In the genomic region with DNA sequence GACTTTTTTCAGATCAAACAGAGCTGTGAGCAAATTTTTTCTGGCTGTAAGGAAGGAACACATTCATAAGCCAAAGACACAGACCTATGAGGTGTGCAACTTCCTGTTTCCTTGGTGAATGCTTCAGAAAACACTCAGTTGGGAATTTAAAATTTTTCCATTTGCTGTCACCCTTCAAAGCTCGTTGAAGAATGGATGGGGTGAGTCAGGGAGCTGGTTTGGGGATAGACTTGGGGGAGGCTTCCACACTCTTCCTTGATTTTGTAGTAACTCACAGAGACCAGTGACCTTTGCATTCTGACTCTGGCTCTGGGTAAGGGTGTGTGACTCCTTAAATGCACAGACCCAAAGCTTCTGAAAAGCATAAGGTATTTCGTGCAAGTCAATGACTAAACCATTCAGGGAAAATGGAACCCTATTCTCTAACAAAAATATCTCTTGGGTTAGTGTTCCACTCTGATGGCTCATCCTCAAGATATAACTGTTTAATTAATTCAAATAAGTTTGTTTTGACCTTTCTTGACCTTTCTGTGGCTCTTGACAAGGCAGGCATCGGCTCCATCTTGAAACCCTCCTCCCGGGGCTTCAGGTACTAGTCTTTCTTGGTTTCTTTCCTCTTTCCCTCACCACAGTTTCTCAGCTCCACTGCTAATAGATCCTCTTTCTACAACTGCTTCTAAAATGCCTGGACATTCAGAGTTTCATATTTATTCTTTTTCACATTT, we compare ENCODE assay signal across 17 cellular contexts.
DNase-seq lines count a peak whose midpoint lies in the region; ATAC-seq lines count a peak whose summit lies in the region.
"Had no signal": no experiment of that assay in that cellular context is flagged by ENCODE, and none has a peak within 500 bp of the region (broad histone marks: within the 10 kb centered on the region; RNA-seq: fewer than 3 reads in every experiment).

No MANE protein-coding gene starts in this region.

- H3K9me3 ChIP-seq in mesenchymal stem cell (ENCODE audit: control insufficient read depth, low read length): no peaks in the 10 kb centered on the region

- no peaks in the 10 kb centered on the region for H3K79me1 ChIP-seq in mesenchymal stem cell (replicated peaks; ENCODE audit: low read length, poor library complexity, severe bottlenecking)

- H3K4me1 ChIP-seq in mesenchymal stem cell (ENCODE audit: control insufficient read depth, insufficient read depth, low read depth, low read length): no peaks in the 10 kb centered on the region

- no peak overlapping the region for H2AK5ac ChIP-seq in mesenchymal stem cell (ENCODE audit: low read length, severe bottlenecking)

- peak overlapping the region; percentile 1 for H3K9ac ChIP-seq in mesenchymal stem cell (ENCODE audit: low read length)

- no peak overlapping the region for H4K8ac ChIP-seq in mesenchymal stem cell (ENCODE audit: low read length)

- DNase-seq in amniotic epithelial cell (ENCODE audit: low read depth) (peak; percentile 70), mesenchymal stem cell (no peak), OCI-M1 (lab: John Stamatoyannopoulos, UW) (no peak)
- DNase-seq in stimulated activated naive CD4-positive, alpha-beta T cell treated with Interleukin-2 at 50 U/mL for 16 hours (lab: John Stamatoyannopoulos, UW): no peak
- DNase-seq: activated CD8-positive, alpha-beta memory T cell treated with anti-CD3 and anti-CD28 coated beads, Interleukin-2, amount 10 ng/mL, durations not matched to agents 7 days and 5 days; CD4-positive, alpha-beta T cell; cortex of kidney; GF-D8; islet precursor cell; NCI-H146; NCI-H526 treated with DMSO at 0.1 percent for 48 hours; Right ventricle myocardium superior; stimulated activated CD4-positive, alpha-beta T cell treated with anti-CD3 and anti-CD28 coated beads, Interleukin-4, amount 100 ng/mL, for 1 hour; WERI-Rb-1 had no signal

- H3K18ac ChIP-seq in mesenchymal stem cell (ENCODE audit: low read depth in 1 of 2, low read length in 2 of 2): no peak overlapping the region

- no peak overlapping the region for H2AFZ ChIP-seq in mesenchymal stem cell (ENCODE audit: low read depth, low read length)

- no peak overlapping the region for H4K91ac ChIP-seq in mesenchymal stem cell (ENCODE audit: low read length)

- H3K4ac ChIP-seq in mesenchymal stem cell (ENCODE audit: low read depth in 1 of 2, low read length in 2 of 2): no peak overlapping the region

- H2BK15ac ChIP-seq in mesenchymal stem cell (ENCODE audit: low read depth, poor library complexity, severe bottlenecking): no peak overlapping the region

- no peaks in the 10 kb centered on the region for H3K27me3 ChIP-seq in mesenchymal stem cell (ENCODE audit: control insufficient read depth in 1 of 2, insufficient read depth in 1 of 2, low read length in 2 of 2)

- no peak overlapping the region for H2BK12ac ChIP-seq in mesenchymal stem cell (ENCODE audit: low read length in 2 of 2)

- no peak overlapping the region for H3K27ac ChIP-seq in mesenchymal stem cell (ENCODE audit: low read length, poor library complexity, severe bottlenecking)
- H3K27ac ChIP-seq: WERI-Rb-1 had no signal

- H2BK120ac ChIP-seq in mesenchymal stem cell (ENCODE audit: low read depth, low read length): no peak overlapping the region

- no peak overlapping the region for H2BK5ac ChIP-seq in mesenchymal stem cell (ENCODE audit: low read depth, low read length, poor library complexity, severe bottlenecking)

- H3K4me3 ChIP-seq in mesenchymal stem cell (ENCODE audit: insufficient read depth in 1 of 2, low read depth in 1 of 2, low read length in 2 of 2): no peak overlapping the region

- H3K36me3 ChIP-seq in mesenchymal stem cell (ENCODE audit: control insufficient read depth in 1 of 2, insufficient read depth in 2 of 2, low read depth in 1 of 2, low read length in 2 of 2): no peaks in the 10 kb centered on the region
- H3K36me3 ChIP-seq: WERI-Rb-1 had no signal

- ATAC-seq in GM18868 (IDR thresholded peaks at IDR 0.05; ENCODE audit: unreplicated experiment): peak; percentile 46
- peak; percentile 56 for ATAC-seq in HG03520 (IDR thresholded peaks at IDR 0.05; ENCODE audit: unreplicated experiment)
- ATAC-seq in HG03565 (IDR thresholded peaks at IDR 0.05; ENCODE audit: unreplicated experiment): no peak
- ATAC-seq: activated CD8-positive, alpha-beta memory T cell treated with anti-CD3 and anti-CD28 coated beads, Interleukin-2, amount 10 ng/mL, durations not matched to agents 7 days and 5 days had no signal

- H3K14ac ChIP-seq in mesenchymal stem cell (ENCODE audit: low read length in 2 of 2): no peak overlapping the region

- H3K4me2 ChIP-seq in mesenchymal stem cell (ENCODE audit: low read length, poor library complexity, severe bottlenecking): no peak overlapping the region

- no peak overlapping the region for H3K23ac ChIP-seq in mesenchymal stem cell (ENCODE audit: low read length in 2 of 2)

- WGBS in mesenchymal stem cell: 71% methylated on average over 4 of the region's 4 CpGs
